8 cellular contexts compared by ENCODE assay signal in genomic region chr6:28399370-28400121, GRCh38. TPM values are rescaled to one million over a fixed set of nuclear protein-coding genes. Genes with fewer than 3 reads are reported as not detected.
DNase-seq lines count a peak whose midpoint lies in the region; ATAC-seq, FAIRE-seq and TF ChIP-seq lines count a peak whose summit lies in the region.

Gene ZSCAN12, minus strand, starts transcription at chr6:28399747. Its CDS starts 1,342 bp downstream, at chr6:28398405.

- no peak for FAIRE-seq in A549 (lab: Jason Lieb, UNC)

- H3K4me1 ChIP-seq in A549 (no peaks in the 10 kb centered on the region), ectodermal cell (ENCODE audit: control insufficient read depth, insufficient read depth, low read length) (peaks cover 9% of the 10 kb centered on the region), lower lobe of right lung (peaks cover 25% of the 10 kb centered on the region)

- 20% methylated on average over 18 of the region's 46 CpGs for WGBS in A549 (ENCODE audit: missing lambda C conversion rate)
- 0 to 1% methylated on average over 46 of the region's 46 CpGs for WGBS in ectodermal cell, 2 experiments

- H3K4me3 ChIP-seq in A549 (peak within 1 kb of the TSS; percentile 78), ectodermal cell (ENCODE audit: insufficient read depth, low read depth, low read length) (peak within 1 kb of the TSS; percentile 80), lower lobe of right lung (peak within 1 kb of the TSS; percentile 80)

- H3K36me3 ChIP-seq in ectodermal cell (ENCODE audit: control insufficient read depth, insufficient read depth, low read length): peaks cover 7% of the 10 kb centered on the region
- H3K36me3 ChIP-seq in lower lobe of right lung: peaks cover 11% of the 10 kb centered on the region

- peak; percentile 31 to 91 for DNase-seq in A549 (ENCODE audit: low read depth in 1 of 2, low spot score in 1 of 2)
- peak; percentile 36 for DNase-seq in NCI-H510A (lab: John Stamatoyannopoulos, UW)
- peak; percentile 90 for DNase-seq in activated CD4-positive, alpha-beta memory T cell treated with anti-CD3 and anti-CD28 coated beads for 36 hours
- DNase-seq in lower lobe of right lung: peak; percentile 88
- DNase-seq in stimulated activated CD4-positive, alpha-beta T cell treated with anti-CD3 and anti-CD28 coated beads, Interleukin-4, amount 100 ng/mL, for 48 hours (ENCODE audit: low read depth in 2 of 2): peak; percentile 79

- peak; percentile 31 for TF ChIP-seq POLR2A in A549 (IDR thresholded peaks at IDR 0.05; ENCODE audit: low read length)

- TF ChIP-seq CTCF in A549 (IDR thresholded peaks at IDR 0.05) (peak; percentile 38), lower lobe of right lung (IDR thresholded peaks at IDR 0.05) (peak; percentile 56)

- no peak for TF ChIP-seq RAD21 in A549 (conservative IDR thresholded peaks at IDR 0.05 in 1 of 2, IDR thresholded peaks at IDR 0.05 in 1 of 2)

- POLR2A ChIA-PET in A549 (lab: Yijun Ruan, JAX): interaction anchor here (0.5 to 1.0 kb wide), 2 partner anchors 17 to 101 kb away, joined by 3 to 5 read pairs; no protein-coding TSS in a partner anchor
- POLR2A ChIA-PET in activated CD4-positive, alpha-beta memory T cell treated with anti-CD3 and anti-CD28 coated beads for 36 hours (lab: Charles Lee): no interaction called here

- TF ChIP-seq EP300 in A549 (IDR thresholded peaks at IDR 0.05): no peak

- peaks cover 22% of the 10 kb centered on the region for H3K27me3 ChIP-seq in ectodermal cell (ENCODE audit: control insufficient read depth, insufficient read depth, low read length, poor library complexity, severe bottlenecking)
- H3K27me3 ChIP-seq in lower lobe of right lung (ENCODE audit: low read depth): peaks cover 12% of the 10 kb centered on the region

- CTCF ChIA-PET in A549 (lab: Yijun Ruan, JAX): interaction anchor here (0.7 to 1.1 kb wide), 5 partner anchors 14 to 44 kb away, joined by 3 to 4 read pairs (median 4); no protein-coding TSS in a partner anchor
- CTCF ChIA-PET in activated CD4-positive, alpha-beta memory T cell treated with anti-CD3 and anti-CD28 coated beads for 36 hours (lab: Charles Lee): interaction anchor here (0.9 kb wide), 1 partner anchor 1011 kb away, joined by 3 read pairs; the partner anchor contains the start of gene ZNF391

- H3K4me2 ChIP-seq in A549: peak within 1 kb of the TSS; percentile 77

- H3K9me3 Mint-ChIP-seq in activated CD4-positive, alpha-beta memory T cell treated with anti-CD3 and anti-CD28 coated beads for 36 hours: peaks cover 2% of the 10 kb centered on the region

- peaks cover 24% of the 10 kb centered on the region for H3K27me3 Mint-ChIP-seq in activated CD4-positive, alpha-beta memory T cell treated with anti-CD3 and anti-CD28 coated beads for 36 hours

- H3K36me3 Mint-ChIP-seq in activated CD4-positive, alpha-beta memory T cell treated with anti-CD3 and anti-CD28 coated beads for 36 hours: peaks cover 28% of the 10 kb centered on the region

- intact Hi-C loops in activated CD4-positive, alpha-beta memory T cell treated with anti-CD3 and anti-CD28 coated beads for 36 hours (cut with micrococcal nuclease): loop anchor here (1.0 to 5.0 kb wide), 8 partner anchors 44 to 258 kb away; partner anchors contain the start of genes ZKSCAN3, ZKSCAN4, ZKSCAN8 and ZSCAN23
- intact Hi-C loops in lower lobe of right lung (cut with DNase I): no loop called here

- peaks cover 30% of the 10 kb centered on the region for H3K4me1 Mint-ChIP-seq in activated CD4-positive, alpha-beta memory T cell treated with anti-CD3 and anti-CD28 coated beads for 36 hours (ENCODE audit: low read depth)

- peak within 1 kb of the TSS; percentile 85 for H3K4me3 Mint-ChIP-seq in activated CD4-positive, alpha-beta memory T cell treated with anti-CD3 and anti-CD28 coated beads for 36 hours

- peak within 1 kb of the TSS; percentile 84 for H3K27ac Mint-ChIP-seq in activated CD4-positive, alpha-beta memory T cell treated with anti-CD3 and anti-CD28 coated beads for 36 hours

- H3K9me3 ChIP-seq in A549 (no peaks in the 10 kb centered on the region), ectodermal cell (ENCODE audit: control insufficient read depth, low read length) (no peaks in the 10 kb centered on the region), lower lobe of right lung (no peaks in the 10 kb centered on the region)

- H3K27ac ChIP-seq in A549: peak within 1 kb of the TSS; percentile 80 to 93
- peak within 1 kb of the TSS; percentile 72 for H3K27ac ChIP-seq in ectodermal cell (ENCODE audit: insufficient read depth, low read depth, low read length, poor library complexity, severe bottlenecking)
- peak within 1 kb of the TSS; percentile 58 for H3K27ac ChIP-seq in lower lobe of right lung

- peak; percentile 97 to 98 for ATAC-seq in A549
- ATAC-seq in GM18858 (IDR thresholded peaks at IDR 0.05; ENCODE audit: unreplicated experiment): peak; percentile 67
- ATAC-seq in HG03097 (IDR thresholded peaks at IDR 0.05; ENCODE audit: low FRiP score, unreplicated experiment): peak; percentile 91
- peak; percentile 98 to 99 for ATAC-seq in lower lobe of right lung

TF ChIP-seq in A549, 52 proteins besides CTCF, POLR2A, EP300 and RAD21 (continues in another document):
- 0 out of 2 replicates have a peak, but pooled peaks have one; percentile 13 for TF ChIP-seq EHMT2 (IDR thresholded peaks at IDR 0.05; ENCODE audit: low read depth)
- TF ChIP-seq, protein P1, sequence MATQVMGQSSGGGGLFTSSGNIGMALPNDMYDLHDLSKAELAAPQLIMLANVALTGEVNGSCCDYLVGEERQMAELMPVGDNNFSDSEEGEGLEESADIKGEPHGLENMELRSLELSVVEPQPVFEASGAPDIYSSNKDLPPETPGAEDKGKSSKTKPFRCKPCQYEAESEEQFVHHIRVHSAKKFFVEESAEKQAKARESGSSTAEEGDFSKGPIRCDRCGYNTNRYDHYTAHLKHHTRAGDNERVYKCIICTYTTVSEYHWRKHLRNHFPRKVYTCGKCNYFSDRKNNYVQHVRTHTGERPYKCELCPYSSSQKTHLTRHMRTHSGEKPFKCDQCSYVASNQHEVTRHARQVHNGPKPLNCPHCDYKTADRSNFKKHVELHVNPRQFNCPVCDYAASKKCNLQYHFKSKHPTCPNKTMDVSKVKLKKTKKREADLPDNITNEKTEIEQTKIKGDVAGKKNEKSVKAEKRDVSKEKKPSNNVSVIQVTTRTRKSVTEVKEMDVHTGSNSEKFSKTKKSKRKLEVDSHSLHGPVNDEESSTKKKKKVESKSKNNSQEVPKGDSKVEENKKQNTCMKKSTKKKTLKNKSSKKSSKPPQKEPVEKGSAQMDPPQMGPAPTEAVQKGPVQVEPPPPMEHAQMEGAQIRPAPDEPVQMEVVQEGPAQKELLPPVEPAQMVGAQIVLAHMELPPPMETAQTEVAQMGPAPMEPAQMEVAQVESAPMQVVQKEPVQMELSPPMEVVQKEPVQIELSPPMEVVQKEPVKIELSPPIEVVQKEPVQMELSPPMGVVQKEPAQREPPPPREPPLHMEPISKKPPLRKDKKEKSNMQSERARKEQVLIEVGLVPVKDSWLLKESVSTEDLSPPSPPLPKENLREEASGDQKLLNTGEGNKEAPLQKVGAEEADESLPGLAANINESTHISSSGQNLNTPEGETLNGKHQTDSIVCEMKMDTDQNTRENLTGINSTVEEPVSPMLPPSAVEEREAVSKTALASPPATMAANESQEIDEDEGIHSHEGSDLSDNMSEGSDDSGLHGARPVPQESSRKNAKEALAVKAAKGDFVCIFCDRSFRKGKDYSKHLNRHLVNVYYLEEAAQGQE (IDR thresholded peaks at IDR 0.05): no peak
- no peak for TF ChIP-seq JUNB (IDR thresholded peaks at IDR 0.05)
- TF ChIP-seq RNF2 (IDR thresholded peaks at IDR 0.05; ENCODE audit: borderline replicate concordance, low read depth): no peak
- TF ChIP-seq, protein P2, sequence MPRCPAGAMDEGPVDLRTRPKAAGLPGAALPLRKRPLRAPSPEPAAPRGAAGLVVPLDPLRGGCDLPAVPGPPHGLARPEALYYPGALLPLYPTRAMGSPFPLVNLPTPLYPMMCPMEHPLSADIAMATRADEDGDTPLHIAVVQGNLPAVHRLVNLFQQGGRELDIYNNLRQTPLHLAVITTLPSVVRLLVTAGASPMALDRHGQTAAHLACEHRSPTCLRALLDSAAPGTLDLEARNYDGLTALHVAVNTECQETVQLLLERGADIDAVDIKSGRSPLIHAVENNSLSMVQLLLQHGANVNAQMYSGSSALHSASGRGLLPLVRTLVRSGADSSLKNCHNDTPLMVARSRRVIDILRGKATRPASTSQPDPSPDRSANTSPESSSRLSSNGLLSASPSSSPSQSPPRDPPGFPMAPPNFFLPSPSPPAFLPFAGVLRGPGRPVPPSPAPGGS (IDR thresholded peaks at IDR 0.05): no peak
- no peak for TF ChIP-seq TP53 (CRISPR knock-in tag; IDR thresholded peaks at IDR 0.05)
- TF ChIP-seq RCOR1 (IDR thresholded peaks at IDR 0.05; ENCODE audit: low read depth, low read length): no peak
- TF ChIP-seq MAFK (IDR thresholded peaks at IDR 0.05; ENCODE audit: partially characterized antibody): no peak
- no peak for TF ChIP-seq NR3C1 (IDR thresholded peaks at IDR 0.05)
- no peak for TF ChIP-seq SMC3 (IDR thresholded peaks at IDR 0.05)
- TF ChIP-seq RFX5 (IDR thresholded peaks at IDR 0.05): no peak
- TF ChIP-seq MAX (IDR thresholded peaks at IDR 0.05): peak; percentile 87
- TF ChIP-seq, protein P3, sequence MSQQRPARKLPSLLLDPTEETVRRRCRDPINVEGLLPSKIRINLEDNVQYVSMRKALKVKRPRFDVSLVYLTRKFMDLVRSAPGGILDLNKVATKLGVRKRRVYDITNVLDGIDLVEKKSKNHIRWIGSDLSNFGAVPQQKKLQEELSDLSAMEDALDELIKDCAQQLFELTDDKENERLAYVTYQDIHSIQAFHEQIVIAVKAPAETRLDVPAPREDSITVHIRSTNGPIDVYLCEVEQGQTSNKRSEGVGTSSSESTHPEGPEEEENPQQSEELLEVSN (IDR thresholded peaks at IDR 0.05; ENCODE audit: borderline replicate concordance, low read depth): peak; percentile 76; the same call in 1 of the 2 replicates
- no peak for TF ChIP-seq BHLHE40 (IDR thresholded peaks at IDR 0.05; ENCODE audit: low read depth, low read length)
- no peak for TF ChIP-seq FOSB (CRISPR knock-in tag; IDR thresholded peaks at IDR 0.05)

RNA-seq across cellular contexts. Expression of gene ZSCAN12, which starts in this region (rescaled TPM):
- 2.9 and 3.3 TPM in 2 replicates for polyA plus RNA-seq in A549 (2011; rRNA removed)
- 0.53 and 0.62 TPM in 2 replicates for polyA plus RNA-seq in A549 (2012; cell fraction: cytosol; rRNA removed)
- 0.28 and 0.67 TPM in 2 replicates for polyA plus RNA-seq in A549 (2012; cell fraction: nucleus; rRNA removed)
- polyA plus RNA-seq in A549 (2017; fragmentation: RNase III; extraction: RNeasy Plus Mini Kit Qiagen cat#74134 plus additional on column Dnase treatment): 1.8 to 1.9 TPM (median 1.9 TPM) in 3 replicates
- 2.6 and 2.8 TPM in 2 replicates for polyA minus RNA-seq in A549 (2011; rRNA and poly(A)+ RNA removed)
- 1 to 10 TPM; 4.1 to 4.4 TPM for total RNA-seq in activated CD4-positive, alpha-beta memory T cell treated with anti-CD3 and anti-CD28 coated beads for 36 hours
- 12.3 TPM for polyA plus RNA-seq in ectodermal cell (2013, experiment 1 of 4)
- polyA plus RNA-seq in ectodermal cell (2013, experiment 2 of 4): 13.3 TPM
- 11.2 TPM for polyA plus RNA-seq in ectodermal cell (2013, experiment 3 of 4)
- polyA plus RNA-seq in ectodermal cell (2013, experiment 4 of 4): 12.1 TPM
- 5.5 TPM for total RNA-seq in lower lobe of right lung

Comparison
In these comparisons a context has a peak if more than half of its experiments do, and no peak if none do; other contexts are left out.
1. Peak in every context shown above with its lines: DNase-seq, ATAC-seq, H3K4me3 ChIP-seq and H3K27ac ChIP-seq.
2. DNase-seq: peak in every context shown above with its lines; median percentile 90 in activated CD4-positive, alpha-beta memory T cell treated with anti-CD3 and anti-CD28 coated beads for 36 hours; 88 in lower lobe of right lung; 79 in stimulated activated CD4-positive, alpha-beta T cell treated with anti-CD3 and anti-CD28 coated beads, Interleukin-4, amount 100 ng/mL, for 48 hours; 61 in A549; 36 in NCI-H510A.